ENCODE assay signal across 35 cellular contexts in genomic region chr9:14189146-14189545, GRCh38.
"Had no signal": no experiment of that assay in that cellular context is flagged by ENCODE, and none has a peak within 500 bp of the region (broad histone marks: within the 10 kb centered on the region; RNA-seq: fewer than 3 reads in every experiment).

No MANE protein-coding gene starts in this region.

- H3K4me1 ChIP-seq: breast epithelium had no signal

- H3K9me3 ChIP-seq: ascending aorta, breast epithelium had no signal

- H3K4me3 Mint-ChIP-seq: activated B cell treated with CpG ODN at 0.5 μM for 24 hours; activated CD4-positive, alpha-beta memory T cell treated with anti-CD3 and anti-CD28 coated beads, Interleukin-2, amount 10 ng/mL, durations not matched to agents 7 days and 5 days; activated CD4-positive, alpha-beta T cell treated with anti-CD3 and anti-CD28 coated beads, Interleukin-2, amount 10 ng/mL, durations not matched to agents 24 days and 14 days; activated CD8-positive, alpha-beta memory T cell treated with anti-CD3 and anti-CD28 coated beads, Interleukin-2, amount 10 ng/mL, durations not matched to agents 7 days and 5 days; activated CD8-positive, alpha-beta T cell treated with anti-CD3 and anti-CD28 coated beads, Interleukin-2, amount 10 ng/mL, durations not matched to agents 7 days and 5 days; activated naive CD4-positive, alpha-beta T cell treated with anti-CD3 and anti-CD28 coated beads, Interleukin-2, amount 10 ng/mL, durations not matched to agents 7 days and 5 days; activated naive CD4-positive, alpha-beta T cell treated with anti-CD3 and anti-CD28 coated beads, Interleukin-2, amount 50 U/mL, for 24 hours; activated naive CD8-positive, alpha-beta T cell; activated naive CD8-positive, alpha-beta T cell treated with anti-CD3 and anti-CD28 coated beads, Interleukin-2, amount 10 ng/mL, durations not matched to agents 7 days and 5 days; activated naive CD8-positive, alpha-beta T cell treated with anti-CD3 and anti-CD28 coated beads, Interleukin-2, amount 50 U/mL, for 24 hours; activated T-cell treated with anti-CD3 and anti-CD28 coated beads, Interleukin-2, amount 50 U/mL, for 24 hours; T-helper 1 cell treated with Interleukin-12 subunit alpha and Interleukin-12 subunit beta and Interleukin-4 antibody, amounts not matched to agents 30 μg/mL and 1 μg/mL, for 36 hours; T-helper 2 cell treated with Interferon-gamma antibody and Interleukin-4, amounts not matched to agents 5 μg/mL and 100 μg/mL, for 36 hours had no signal

- H3K27ac ChIP-seq: ascending aorta, brain microvascular endothelial cell, breast epithelium, WERI-Rb-1 had no signal

- H3K9me3 Mint-ChIP-seq: activated B cell treated with CpG ODN at 0.5 μM for 24 hours; activated CD4-positive, alpha-beta memory T cell treated with anti-CD3 and anti-CD28 coated beads, Interleukin-2, amount 10 ng/mL, durations not matched to agents 7 days and 5 days; activated CD4-positive, alpha-beta T cell treated with anti-CD3 and anti-CD28 coated beads, Interleukin-2, amount 10 ng/mL, durations not matched to agents 24 days and 14 days; activated naive CD4-positive, alpha-beta T cell treated with anti-CD3 and anti-CD28 coated beads, Interleukin-2, amount 10 ng/mL, durations not matched to agents 7 days and 5 days; activated naive CD4-positive, alpha-beta T cell treated with anti-CD3 and anti-CD28 coated beads, Interleukin-2, amount 50 U/mL, for 24 hours; activated naive CD8-positive, alpha-beta T cell treated with anti-CD3 and anti-CD28 coated beads, Interleukin-2, amount 10 ng/mL, durations not matched to agents 7 days and 5 days; activated T-cell treated with anti-CD3 and anti-CD28 coated beads, Interleukin-2, amount 50 U/mL, for 24 hours; activated T-helper 2 cell treated with anti-CD3 and anti-CD28 coated beads, Interferon-gamma antibody, Interleukin-2, Interleukin-4, amounts not matched to agents 10 μg/mL and 5 μg/mL and 100 μg/mL, durations not matched to agents 14 hours and 24 hours and 36 hours; T-helper 1 cell treated with Interleukin-12 subunit alpha and Interleukin-12 subunit beta and Interleukin-4 antibody, amounts not matched to agents 30 μg/mL and 1 μg/mL, for 36 hours; T-helper 2 cell treated with Interferon-gamma antibody and Interleukin-4, amounts not matched to agents 5 μg/mL and 100 μg/mL, for 36 hours had no signal

- DNase-seq: activated B cell treated with CpG ODN at 0.5 μM for 24 hours; activated CD4-positive, alpha-beta memory T cell treated with anti-CD3 and anti-CD28 coated beads, Interleukin-2, amount 10 ng/mL, durations not matched to agents 7 days and 5 days; activated CD4-positive, alpha-beta T cell treated with anti-CD3 and anti-CD28 coated beads for 4 hours; activated CD4-positive, alpha-beta T cell treated with anti-CD3 and anti-CD28 coated beads, Interleukin-2, amount 10 ng/mL, durations not matched to agents 24 days and 14 days; activated CD4-positive, alpha-beta T cell treated with anti-CD3 and anti-CD28 coated beads, Interleukin-2, amount 50 U/mL, for 1 hour; activated CD4-positive, alpha-beta T cell treated with anti-CD3 and anti-CD28 coated beads, Interleukin-2, amount 50 U/mL, for 4 hours; activated CD4-positive, CD25-positive, alpha-beta regulatory T cell treated with anti-CD3 and anti-CD28 coated beads, Interleukin-2, amount 50 U/mL, for 72 hours; activated CD8-positive, alpha-beta memory T cell treated with anti-CD3 and anti-CD28 coated beads for 24 hours; activated CD8-positive, alpha-beta memory T cell treated with anti-CD3 and anti-CD28 coated beads, Interleukin-2, amount 10 ng/mL, durations not matched to agents 7 days and 5 days; activated CD8-positive, alpha-beta memory T cell treated with anti-CD3 and anti-CD28 coated beads, Interleukin-2, amount 50 U/mL, for 48 hours; activated CD8-positive, alpha-beta T cell treated with anti-CD3 and anti-CD28 coated beads, Interleukin-2, amount 10 ng/mL, durations not matched to agents 7 days and 5 days; activated effector memory CD4-positive, alpha-beta T cell treated with Interleukin-2 at 50 U/mL for 16 hours; activated gamma-delta T cell; activated naive CD4-positive, alpha-beta T cell treated with anti-CD3 and anti-CD28 coated beads, Interleukin-2, amount 10 ng/mL, durations not matched to agents 7 days and 5 days; activated naive CD4-positive, alpha-beta T cell treated with Interleukin-2 at 50 U/mL for 16 hours; activated naive CD8-positive, alpha-beta T cell treated with anti-CD3 and anti-CD28 coated beads, Interleukin-2, amount 10 ng/mL, durations not matched to agents 7 days and 5 days; activated naive CD8-positive, alpha-beta T cell treated with anti-CD3 and anti-CD28 coated beads, Interleukin-2, amount 50 U/mL, for 24 hours; activated T-cell treated with anti-CD3 and anti-CD28 coated beads, Interleukin-2, amount 50 U/mL, for 24 hours; activated T-cell treated with anti-CD3 and anti-CD28 coated beads, Interleukin-2, amount 50 U/mL, for 48 hours; amygdala; anterior cingulate cortex; brain microvascular endothelial cell; central memory CD4-positive, alpha-beta T cell; SW 1271; T-helper 1 cell; T-helper 2 cell; T-helper 9 cell; WERI-Rb-1 had no signal

- H3K36me3 Mint-ChIP-seq: activated CD8-positive, alpha-beta memory T cell treated with anti-CD3 and anti-CD28 coated beads, Interleukin-2, amount 10 ng/mL, durations not matched to agents 7 days and 5 days; activated naive CD4-positive, alpha-beta T cell treated with anti-CD3 and anti-CD28 coated beads, Interleukin-2, amount 10 ng/mL, durations not matched to agents 7 days and 5 days; activated naive CD4-positive, alpha-beta T cell treated with anti-CD3 and anti-CD28 coated beads, Interleukin-2, amount 50 U/mL, for 24 hours; activated naive CD8-positive, alpha-beta T cell; activated naive CD8-positive, alpha-beta T cell treated with anti-CD3 and anti-CD28 coated beads, Interleukin-2, amount 10 ng/mL, durations not matched to agents 7 days and 5 days had no signal

- ATAC-seq: activated CD8-positive, alpha-beta memory T cell treated with anti-CD3 and anti-CD28 coated beads, Interleukin-2, amount 10 ng/mL, durations not matched to agents 7 days and 5 days; activated CD8-positive, alpha-beta T cell treated with anti-CD3 and anti-CD28 coated beads, Interleukin-2, amount 10 ng/mL, durations not matched to agents 7 days and 5 days; activated naive CD8-positive, alpha-beta T cell treated with anti-CD3 and anti-CD28 coated beads, Interleukin-2, amount 50 U/mL, for 24 hours had no signal

- H3K27ac Mint-ChIP-seq: activated B cell treated with CpG ODN at 0.5 μM for 24 hours; activated CD4-positive, alpha-beta memory T cell treated with anti-CD3 and anti-CD28 coated beads, Interleukin-2, amount 10 ng/mL, durations not matched to agents 7 days and 5 days; activated CD4-positive, alpha-beta T cell treated with anti-CD3 and anti-CD28 coated beads, Interleukin-2, amount 10 ng/mL, durations not matched to agents 24 days and 14 days; activated CD8-positive, alpha-beta memory T cell treated with anti-CD3 and anti-CD28 coated beads, Interleukin-2, amount 10 ng/mL, durations not matched to agents 7 days and 5 days; activated CD8-positive, alpha-beta T cell treated with anti-CD3 and anti-CD28 coated beads, Interleukin-2, amount 10 ng/mL, durations not matched to agents 7 days and 5 days; activated naive CD4-positive, alpha-beta T cell treated with anti-CD3 and anti-CD28 coated beads, Interleukin-2, amount 10 ng/mL, durations not matched to agents 7 days and 5 days; activated naive CD4-positive, alpha-beta T cell treated with anti-CD3 and anti-CD28 coated beads, Interleukin-2, amount 50 U/mL, for 24 hours; activated naive CD8-positive, alpha-beta T cell; activated naive CD8-positive, alpha-beta T cell treated with anti-CD3 and anti-CD28 coated beads, Interleukin-2, amount 10 ng/mL, durations not matched to agents 7 days and 5 days; activated naive CD8-positive, alpha-beta T cell treated with anti-CD3 and anti-CD28 coated beads, Interleukin-2, amount 50 U/mL, for 24 hours; activated T-cell treated with anti-CD3 and anti-CD28 coated beads, Interleukin-2, amount 50 U/mL, for 24 hours; activated T-helper 2 cell treated with anti-CD3 and anti-CD28 coated beads, Interferon-gamma antibody, Interleukin-2, Interleukin-4, amounts not matched to agents 10 μg/mL and 5 μg/mL and 100 μg/mL, durations not matched to agents 14 hours and 24 hours and 36 hours; T-helper 1 cell treated with Interleukin-12 subunit alpha and Interleukin-12 subunit beta and Interleukin-4 antibody, amounts not matched to agents 30 μg/mL and 1 μg/mL, for 36 hours; T-helper 2 cell treated with Interferon-gamma antibody and Interleukin-4, amounts not matched to agents 5 μg/mL and 100 μg/mL, for 36 hours had no signal

- H3K27me3 Mint-ChIP-seq: activated B cell treated with CpG ODN at 0.5 μM for 24 hours; activated CD4-positive, alpha-beta memory T cell treated with anti-CD3 and anti-CD28 coated beads, Interleukin-2, amount 10 ng/mL, durations not matched to agents 7 days and 5 days; activated CD4-positive, alpha-beta T cell treated with anti-CD3 and anti-CD28 coated beads, Interleukin-2, amount 10 ng/mL, durations not matched to agents 24 days and 14 days; activated CD8-positive, alpha-beta memory T cell treated with anti-CD3 and anti-CD28 coated beads, Interleukin-2, amount 10 ng/mL, durations not matched to agents 7 days and 5 days; activated naive CD4-positive, alpha-beta T cell treated with anti-CD3 and anti-CD28 coated beads, Interleukin-2, amount 10 ng/mL, durations not matched to agents 7 days and 5 days; activated naive CD8-positive, alpha-beta T cell; activated naive CD8-positive, alpha-beta T cell treated with anti-CD3 and anti-CD28 coated beads, Interleukin-2, amount 10 ng/mL, durations not matched to agents 7 days and 5 days; activated naive CD8-positive, alpha-beta T cell treated with anti-CD3 and anti-CD28 coated beads, Interleukin-2, amount 50 U/mL, for 24 hours; activated T-cell treated with anti-CD3 and anti-CD28 coated beads, Interleukin-2, amount 50 U/mL, for 24 hours had no signal

- H3K36me3 ChIP-seq: ascending aorta, brain microvascular endothelial cell, breast epithelium, WERI-Rb-1 had no signal

- H3K27me3 ChIP-seq: ascending aorta, brain microvascular endothelial cell, breast epithelium had no signal

- H3K4me3 ChIP-seq: ascending aorta, breast epithelium had no signal

- H3K4me1 Mint-ChIP-seq: activated B cell treated with CpG ODN at 0.5 μM for 24 hours; activated CD4-positive, alpha-beta memory T cell treated with anti-CD3 and anti-CD28 coated beads, Interleukin-2, amount 10 ng/mL, durations not matched to agents 7 days and 5 days; activated CD4-positive, alpha-beta T cell treated with anti-CD3 and anti-CD28 coated beads, Interleukin-2, amount 10 ng/mL, durations not matched to agents 24 days and 14 days; activated CD8-positive, alpha-beta memory T cell treated with anti-CD3 and anti-CD28 coated beads, Interleukin-2, amount 10 ng/mL, durations not matched to agents 7 days and 5 days; activated naive CD4-positive, alpha-beta T cell treated with anti-CD3 and anti-CD28 coated beads, Interleukin-2, amount 10 ng/mL, durations not matched to agents 7 days and 5 days; activated naive CD4-positive, alpha-beta T cell treated with anti-CD3 and anti-CD28 coated beads, Interleukin-2, amount 50 U/mL, for 24 hours; activated naive CD8-positive, alpha-beta T cell treated with anti-CD3 and anti-CD28 coated beads, Interleukin-2, amount 10 ng/mL, durations not matched to agents 7 days and 5 days; activated naive CD8-positive, alpha-beta T cell treated with anti-CD3 and anti-CD28 coated beads, Interleukin-2, amount 50 U/mL, for 24 hours had no signal
